Comparison of ENCODE assay signal across 1 cellular context in genomic region chr20:33444797-33445560, GRCh38.
TF ChIP-seq lines count a peak whose summit lies in the region.

No MANE protein-coding gene starts in this region.

TF ChIP-seq in IMR-90, 13 proteins besides CTCF, POLR2A, EP300 and RAD21 (continued from another document):
- TF ChIP-seq, protein P1, sequence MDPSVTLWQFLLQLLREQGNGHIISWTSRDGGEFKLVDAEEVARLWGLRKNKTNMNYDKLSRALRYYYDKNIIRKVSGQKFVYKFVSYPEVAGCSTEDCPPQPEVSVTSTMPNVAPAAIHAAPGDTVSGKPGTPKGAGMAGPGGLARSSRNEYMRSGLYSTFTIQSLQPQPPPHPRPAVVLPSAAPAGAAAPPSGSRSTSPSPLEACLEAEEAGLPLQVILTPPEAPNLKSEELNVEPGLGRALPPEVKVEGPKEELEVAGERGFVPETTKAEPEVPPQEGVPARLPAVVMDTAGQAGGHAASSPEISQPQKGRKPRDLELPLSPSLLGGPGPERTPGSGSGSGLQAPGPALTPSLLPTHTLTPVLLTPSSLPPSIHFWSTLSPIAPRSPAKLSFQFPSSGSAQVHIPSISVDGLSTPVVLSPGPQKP (IDR thresholded peaks at IDR 0.05; ENCODE audit: borderline replicate concordance, low read depth, low read length) = no peak
- TF ChIP-seq CHD1 (IDR thresholded peaks at IDR 0.05; ENCODE audit: low read depth, low read length) (no peak), SMC3 (IDR thresholded peaks at IDR 0.05; ENCODE audit: low read depth, low read length) (no peak), MAZ (IDR thresholded peaks at IDR 0.05; ENCODE audit: borderline replicate concordance, low read depth, low read length) (no peak), CEBPB (IDR thresholded peaks at IDR 0.05; ENCODE audit: low read depth, low read length) (no peak), MAFK (IDR thresholded peaks at IDR 0.05; ENCODE audit: low read depth, low read length) (no peak), RFX5 (IDR thresholded peaks at IDR 0.05; ENCODE audit: low read depth, low read length) (no peak)
- TF ChIP-seq, protein P2, sequence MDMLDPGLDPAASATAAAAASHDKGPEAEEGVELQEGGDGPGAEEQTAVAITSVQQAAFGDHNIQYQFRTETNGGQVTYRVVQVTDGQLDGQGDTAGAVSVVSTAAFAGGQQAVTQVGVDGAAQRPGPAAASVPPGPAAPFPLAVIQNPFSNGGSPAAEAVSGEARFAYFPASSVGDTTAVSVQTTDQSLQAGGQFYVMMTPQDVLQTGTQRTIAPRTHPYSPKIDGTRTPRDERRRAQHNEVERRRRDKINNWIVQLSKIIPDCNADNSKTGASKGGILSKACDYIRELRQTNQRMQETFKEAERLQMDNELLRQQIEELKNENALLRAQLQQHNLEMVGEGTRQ (IDR thresholded peaks at IDR 0.05; ENCODE audit: low read depth, low read length) = no peak
